Comparison of ENCODE assay signal across 1 cellular context in genomic region chr5:150142800-150143724, GRCh38.
A peak's percentile ranks its signal among the peaks of the same experiment; 100 is the strongest.
TF ChIP-seq lines count a peak whose summit lies in the region.

No MANE protein-coding gene starts in this region.

TF ChIP-seq in HepG2, 621 proteins besides CTCF, POLR2A, EP300 and RAD21 (continued from another document and continues in another):
- TF ChIP-seq ZBTB4 (CRISPR knock-in tag; IDR thresholded peaks at IDR 0.05; ENCODE audit: borderline replicate concordance) = peak; percentile 62
- TF ChIP-seq CBX5 (CRISPR knock-in tag; IDR thresholded peaks at IDR 0.05; ENCODE audit: borderline replicate concordance) = no peak
- peak; percentile 40; the same call in 1 of the 2 replicates for TF ChIP-seq ZNF292 (CRISPR knock-in tag; IDR thresholded peaks at IDR 0.05; ENCODE audit: borderline replicate concordance, low read depth)
- TF ChIP-seq MED8 (CRISPR knock-in tag; IDR thresholded peaks at IDR 0.05; ENCODE audit: insufficient replicate concordance) = no peak
- TF ChIP-seq NFIB (CRISPR knock-in tag; IDR thresholded peaks at IDR 0.05; ENCODE audit: borderline replicate concordance) = no peak
- peak; percentile 56 for TF ChIP-seq MED1 (CRISPR knock-in tag; IDR thresholded peaks at IDR 0.05)
- TF ChIP-seq XRCC5 (optimal IDR thresholded peaks at IDR 0.05; ENCODE audit: low read length) = peak; percentile 23
- no peak; the same call in 1 of the 2 replicates for TF ChIP-seq SALL2 (CRISPR knock-in tag; IDR thresholded peaks at IDR 0.05)
- no peak for TF ChIP-seq SIN3A (IDR thresholded peaks at IDR 0.05; ENCODE audit: borderline replicate concordance, low read depth, low read length)
- no peak for TF ChIP-seq NCOR1 (IDR thresholded peaks at IDR 0.05; ENCODE audit: borderline replicate concordance, low read length)
- TF ChIP-seq, protein P1, sequence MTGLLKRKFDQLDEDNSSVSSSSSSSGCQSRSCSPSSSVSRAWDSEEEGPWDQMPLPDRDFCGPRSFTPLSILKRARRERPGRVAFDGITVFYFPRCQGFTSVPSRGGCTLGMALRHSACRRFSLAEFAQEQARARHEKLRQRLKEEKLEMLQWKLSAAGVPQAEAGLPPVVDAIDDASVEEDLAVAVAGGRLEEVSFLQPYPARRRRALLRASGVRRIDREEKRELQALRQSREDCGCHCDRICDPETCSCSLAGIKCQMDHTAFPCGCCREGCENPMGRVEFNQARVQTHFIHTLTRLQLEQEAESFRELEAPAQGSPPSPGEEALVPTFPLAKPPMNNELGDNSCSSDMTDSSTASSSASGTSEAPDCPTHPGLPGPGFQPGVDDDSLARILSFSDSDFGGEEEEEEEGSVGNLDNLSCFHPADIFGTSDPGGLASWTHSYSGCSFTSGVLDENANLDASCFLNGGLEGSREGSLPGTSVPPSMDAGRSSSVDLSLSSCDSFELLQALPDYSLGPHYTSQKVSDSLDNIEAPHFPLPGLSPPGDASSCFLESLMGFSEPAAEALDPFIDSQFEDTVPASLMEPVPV (CRISPR knock-in tag; IDR thresholded peaks at IDR 0.05) = no peak
- peak; percentile 92 for TF ChIP-seq CEBPG (CRISPR knock-in tag; IDR thresholded peaks at IDR 0.05)
- peak; percentile 80 for TF ChIP-seq FOXA3 (CRISPR knock-in tag; IDR thresholded peaks at IDR 0.05)
- no peak for TF ChIP-seq ZNF784 (CRISPR knock-in tag; IDR thresholded peaks at IDR 0.05; ENCODE audit: borderline replicate concordance)
- no peak for TF ChIP-seq SRSF4 (IDR thresholded peaks at IDR 0.05; ENCODE audit: low read depth, low read length, poor library complexity, severe bottlenecking)
- TF ChIP-seq ZNF33A (CRISPR knock-in tag; IDR thresholded peaks at IDR 0.05; ENCODE audit: borderline replicate concordance) = no peak
- TF ChIP-seq MBD4 (IDR thresholded peaks at IDR 0.05; ENCODE audit: borderline replicate concordance, low read length) = no peak
- TF ChIP-seq SAP130 (CRISPR knock-in tag; IDR thresholded peaks at IDR 0.05; ENCODE audit: low read depth) = peak; percentile 81
- TF ChIP-seq RXRA (CRISPR knock-in tag; IDR thresholded peaks at IDR 0.05) = peak; percentile 33; the same call in 1 of the 2 replicates
- TF ChIP-seq ZNF468 (CRISPR knock-in tag; IDR thresholded peaks at IDR 0.05) = no peak
- peak; percentile 56; the same call in 1 of the 2 replicates for TF ChIP-seq SPEN (CRISPR knock-in tag; IDR thresholded peaks at IDR 0.05; ENCODE audit: low read depth)
- TF ChIP-seq ZNF709 (CRISPR knock-in tag; IDR thresholded peaks at IDR 0.05) = 0 out of 2 replicates have a peak, but pooled peaks have one; percentile 43
- TF ChIP-seq ZNF205 (CRISPR knock-in tag; IDR thresholded peaks at IDR 0.05) = 0 out of 2 replicates have a peak, but pooled peaks have one; percentile 55
- 0 out of 2 replicates have a peak, but pooled peaks have one; percentile 61 for TF ChIP-seq ZBTB7A (CRISPR knock-in tag; IDR thresholded peaks at IDR 0.05)
- peak; percentile 71 for TF ChIP-seq ZNF746 (CRISPR knock-in tag; IDR thresholded peaks at IDR 0.05)
- no peak for TF ChIP-seq ZNF704 (CRISPR knock-in tag; IDR thresholded peaks at IDR 0.05; ENCODE audit: borderline replicate concordance)
- peak; percentile 94 for TF ChIP-seq JUND (CRISPR knock-in tag; IDR thresholded peaks at IDR 0.05)
- TF ChIP-seq ZXDC (CRISPR knock-in tag; IDR thresholded peaks at IDR 0.05) = no peak
- TF ChIP-seq GLMP (CRISPR knock-in tag; IDR thresholded peaks at IDR 0.05; ENCODE audit: borderline replicate concordance) = no peak
- TF ChIP-seq, protein P2, sequence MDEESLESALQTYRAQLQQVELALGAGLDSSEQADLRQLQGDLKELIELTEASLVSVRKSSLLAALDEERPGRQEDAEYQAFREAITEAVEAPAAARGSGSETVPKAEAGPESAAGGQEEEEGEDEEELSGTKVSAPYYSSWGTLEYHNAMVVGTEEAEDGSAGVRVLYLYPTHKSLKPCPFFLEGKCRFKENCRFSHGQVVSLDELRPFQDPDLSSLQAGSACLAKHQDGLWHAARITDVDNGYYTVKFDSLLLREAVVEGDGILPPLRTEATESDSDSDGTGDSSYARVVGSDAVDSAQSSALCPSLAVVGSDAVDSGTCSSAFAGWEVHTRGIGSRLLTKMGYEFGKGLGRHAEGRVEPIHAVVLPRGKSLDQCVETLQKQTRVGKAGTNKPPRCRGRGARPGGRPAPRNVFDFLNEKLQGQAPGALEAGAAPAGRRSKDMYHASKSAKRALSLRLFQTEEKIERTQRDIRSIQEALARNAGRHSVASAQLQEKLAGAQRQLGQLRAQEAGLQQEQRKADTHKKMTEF (CRISPR knock-in tag; IDR thresholded peaks at IDR 0.05) = peak; percentile 38; the same call in 1 of the 2 replicates
- TF ChIP-seq ZNF431 (CRISPR knock-in tag; IDR thresholded peaks at IDR 0.05; ENCODE audit: borderline replicate concordance, low read depth) = no peak
- peak; percentile 15; the same call in 1 of the 2 replicates for TF ChIP-seq ZNF121 (CRISPR knock-in tag; IDR thresholded peaks at IDR 0.05)
- no peak for TF ChIP-seq MYNN (CRISPR knock-in tag; IDR thresholded peaks at IDR 0.05; ENCODE audit: low read depth)
- TF ChIP-seq ZBTB21 (CRISPR knock-in tag; IDR thresholded peaks at IDR 0.05) = peak; percentile 85
- TF ChIP-seq ZNF3 (CRISPR knock-in tag; IDR thresholded peaks at IDR 0.05) = 0 out of 2 replicates have a peak, but pooled peaks have one; percentile 34
- peak; percentile 81 for TF ChIP-seq FOXO1 (CRISPR knock-in tag; IDR thresholded peaks at IDR 0.05)
- TF ChIP-seq ZNF616 (CRISPR knock-in tag; IDR thresholded peaks at IDR 0.05; ENCODE audit: low read depth) = no peak
- TF ChIP-seq, protein P3, sequence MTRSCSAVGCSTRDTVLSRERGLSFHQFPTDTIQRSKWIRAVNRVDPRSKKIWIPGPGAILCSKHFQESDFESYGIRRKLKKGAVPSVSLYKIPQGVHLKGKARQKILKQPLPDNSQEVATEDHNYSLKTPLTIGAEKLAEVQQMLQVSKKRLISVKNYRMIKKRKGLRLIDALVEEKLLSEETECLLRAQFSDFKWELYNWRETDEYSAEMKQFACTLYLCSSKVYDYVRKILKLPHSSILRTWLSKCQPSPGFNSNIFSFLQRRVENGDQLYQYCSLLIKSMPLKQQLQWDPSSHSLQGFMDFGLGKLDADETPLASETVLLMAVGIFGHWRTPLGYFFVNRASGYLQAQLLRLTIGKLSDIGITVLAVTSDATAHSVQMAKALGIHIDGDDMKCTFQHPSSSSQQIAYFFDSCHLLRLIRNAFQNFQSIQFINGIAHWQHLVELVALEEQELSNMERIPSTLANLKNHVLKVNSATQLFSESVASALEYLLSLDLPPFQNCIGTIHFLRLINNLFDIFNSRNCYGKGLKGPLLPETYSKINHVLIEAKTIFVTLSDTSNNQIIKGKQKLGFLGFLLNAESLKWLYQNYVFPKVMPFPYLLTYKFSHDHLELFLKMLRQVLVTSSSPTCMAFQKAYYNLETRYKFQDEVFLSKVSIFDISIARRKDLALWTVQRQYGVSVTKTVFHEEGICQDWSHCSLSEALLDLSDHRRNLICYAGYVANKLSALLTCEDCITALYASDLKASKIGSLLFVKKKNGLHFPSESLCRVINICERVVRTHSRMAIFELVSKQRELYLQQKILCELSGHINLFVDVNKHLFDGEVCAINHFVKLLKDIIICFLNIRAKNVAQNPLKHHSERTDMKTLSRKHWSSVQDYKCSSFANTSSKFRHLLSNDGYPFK (CRISPR knock-in tag; IDR thresholded peaks at IDR 0.05; ENCODE audit: borderline replicate concordance) = no peak
- no peak for TF ChIP-seq ZFP36L2 (CRISPR knock-in tag; IDR thresholded peaks at IDR 0.05)
- no peak for TF ChIP-seq SP2 (CRISPR knock-in tag; IDR thresholded peaks at IDR 0.05)
- TF ChIP-seq AKAP8 (CRISPR knock-in tag; IDR thresholded peaks at IDR 0.05) = 0 out of 2 replicates have a peak, but pooled peaks have one; percentile 40
- TF ChIP-seq DNMT3B (CRISPR knock-in tag; conservative IDR thresholded peaks at IDR 0.05) = no peak; the same call in 1 of the 2 replicates
- TF ChIP-seq KAT2B (IDR thresholded peaks at IDR 0.05; ENCODE audit: borderline replicate concordance, low read depth, low read length) = no peak
- 0 out of 2 replicates have a peak, but pooled peaks have one; percentile 34 for TF ChIP-seq ZNF275 (CRISPR knock-in tag; IDR thresholded peaks at IDR 0.05; ENCODE audit: borderline replicate concordance)
- TF ChIP-seq, protein P4, sequence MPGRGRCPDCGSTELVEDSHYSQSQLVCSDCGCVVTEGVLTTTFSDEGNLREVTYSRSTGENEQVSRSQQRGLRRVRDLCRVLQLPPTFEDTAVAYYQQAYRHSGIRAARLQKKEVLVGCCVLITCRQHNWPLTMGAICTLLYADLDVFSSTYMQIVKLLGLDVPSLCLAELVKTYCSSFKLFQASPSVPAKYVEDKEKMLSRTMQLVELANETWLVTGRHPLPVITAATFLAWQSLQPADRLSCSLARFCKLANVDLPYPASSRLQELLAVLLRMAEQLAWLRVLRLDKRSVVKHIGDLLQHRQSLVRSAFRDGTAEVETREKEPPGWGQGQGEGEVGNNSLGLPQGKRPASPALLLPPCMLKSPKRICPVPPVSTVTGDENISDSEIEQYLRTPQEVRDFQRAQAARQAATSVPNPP (CRISPR knock-in tag; IDR thresholded peaks at IDR 0.05) = no peak
- no peak for TF ChIP-seq KMT2A (CRISPR knock-in tag; IDR thresholded peaks at IDR 0.05)
- TF ChIP-seq, protein P5, sequence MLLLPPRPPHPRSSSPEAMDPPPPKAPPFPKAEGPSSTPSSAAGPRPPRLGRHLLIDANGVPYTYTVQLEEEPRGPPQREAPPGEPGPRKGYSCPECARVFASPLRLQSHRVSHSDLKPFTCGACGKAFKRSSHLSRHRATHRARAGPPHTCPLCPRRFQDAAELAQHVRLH (CRISPR knock-in tag; IDR thresholded peaks at IDR 0.05; ENCODE audit: borderline replicate concordance, low read depth) = no peak
- TF ChIP-seq HNRNPK (IDR thresholded peaks at IDR 0.05; ENCODE audit: low read depth, low read length, poor library complexity, severe bottlenecking) = no peak
